18 cellular contexts compared by ENCODE assay signal in genomic region chr22:35422145-35422544, GRCh38. TPM values are rescaled to one million over a fixed set of nuclear protein-coding genes. Genes with fewer than 3 reads are reported as not detected.
DNase-seq lines count a peak whose midpoint lies in the region; ATAC-seq, FAIRE-seq and TF ChIP-seq lines count a peak whose summit lies in the region.
"Had no signal": no experiment of that assay in that cellular context is flagged by ENCODE, and none has a peak within 500 bp of the region (broad histone marks: within the 10 kb centered on the region; RNA-seq: fewer than 3 reads in every experiment).

No MANE protein-coding gene starts in this region.

- H3K27ac ChIP-seq in RWPE1, result peak overlapping the region; percentile 20
- H3K27ac ChIP-seq: A549, C4-2B had no signal

- peaks cover 12% of the 10 kb centered on the region for H3K4me1 ChIP-seq in iPS-15b (ENCODE audit: control insufficient read depth, insufficient read depth, low read length)

- H3K27me3 Mint-ChIP-seq in activated naive CD8-positive, alpha-beta T cell treated with anti-CD3 and anti-CD28 coated beads, Interleukin-2, amount 10 ng/mL, durations not matched to agents 7 days and 5 days, result no peaks in the 10 kb centered on the region
- H3K27me3 Mint-ChIP-seq in activated naive CD8-positive, alpha-beta T cell treated with anti-CD3 and anti-CD28 coated beads for 36 hours, result no peaks in the 10 kb centered on the region
- H3K27me3 Mint-ChIP-seq in natural killer cell (ENCODE audit: low read depth in 2 of 2), result no peaks in the 10 kb centered on the region
- H3K27me3 Mint-ChIP-seq: CD4-positive, alpha-beta T cell had no signal

- no peak for FAIRE-seq in GM12891 (lab: Jason Lieb, UNC)
- FAIRE-seq: A549, HepG2 had no signal

- no peak for TF ChIP-seq CTCF in RWPE1 (conservative IDR thresholded peaks at IDR 0.05; ENCODE audit: low read depth)
- no peak for TF ChIP-seq CTCF in natural killer cell (IDR thresholded peaks at IDR 0.05)

- intact Hi-C loops in natural killer cell (cut with micrococcal nuclease), result no loop called here

- CTCF ChIA-PET in RWPE1 (lab: Yijun Ruan, JAX), result no interaction called here

- TF ChIP-seq POLR2A in GM12891 (IDR thresholded peaks at IDR 0.05; ENCODE audit: low read depth, low read length), result no peak

- H3K36me3 Mint-ChIP-seq in activated naive CD8-positive, alpha-beta T cell treated with anti-CD3 and anti-CD28 coated beads, Interleukin-2, amount 10 ng/mL, durations not matched to agents 7 days and 5 days, result peaks cover 11% of the 10 kb centered on the region
- H3K36me3 Mint-ChIP-seq in activated naive CD8-positive, alpha-beta T cell treated with anti-CD3 and anti-CD28 coated beads for 36 hours, result peaks cover 16% of the 10 kb centered on the region
- H3K36me3 Mint-ChIP-seq in stimulated activated effector memory CD8-positive, alpha-beta T cell treated with anti-CD3 and anti-CD28 coated beads, Interleukin-12 subunit alpha, Interleukin-12 subunit beta, amount 100 ng/mL, for 72 hours, result peaks cover 96% of the 10 kb centered on the region
- peaks cover 7% of the 10 kb centered on the region for H3K36me3 Mint-ChIP-seq in natural killer cell

- H3K9me3 Mint-ChIP-seq in activated naive CD8-positive, alpha-beta T cell treated with anti-CD3 and anti-CD28 coated beads, Interleukin-2, amount 10 ng/mL, durations not matched to agents 7 days and 5 days, result no peaks in the 10 kb centered on the region
- H3K9me3 Mint-ChIP-seq in activated naive CD8-positive, alpha-beta T cell treated with anti-CD3 and anti-CD28 coated beads for 36 hours, result no peaks in the 10 kb centered on the region
- H3K9me3 Mint-ChIP-seq in stimulated activated effector memory CD8-positive, alpha-beta T cell treated with anti-CD3 and anti-CD28 coated beads, Interleukin-12 subunit alpha, Interleukin-12 subunit beta, amount 100 ng/mL, for 72 hours, result no peaks in the 10 kb centered on the region
- no peaks in the 10 kb centered on the region for H3K9me3 Mint-ChIP-seq in natural killer cell
- H3K9me3 Mint-ChIP-seq: CD4-positive, alpha-beta T cell had no signal

- POLR2A ChIA-PET in activated naive CD8-positive, alpha-beta T cell treated with anti-CD3 and anti-CD28 coated beads, Interleukin-2, amount 10 ng/mL, durations not matched to agents 7 days and 5 days (lab: Charles Lee), result no interaction called here
- POLR2A ChIA-PET in RWPE1 (lab: Yijun Ruan, JAX; ENCODE audit: low non-redundant PET), result no interaction called here

- no peak overlapping the region for H3K4me3 ChIP-seq in iPS-15b (ENCODE audit: low read depth, low read length)
- H3K4me3 ChIP-seq: A549 had no signal

- no peak for DNase-seq in activated naive CD8-positive, alpha-beta T cell treated with anti-CD3 and anti-CD28 coated beads, Interleukin-2, amount 10 ng/mL, durations not matched to agents 7 days and 5 days
- DNase-seq in activated naive CD8-positive, alpha-beta T cell treated with anti-CD3 and anti-CD28 coated beads for 36 hours, result no peak
- DNase-seq in RWPE1 (ENCODE audit: low spot score), result no peak
- DNase-seq in stimulated activated effector memory CD8-positive, alpha-beta T cell treated with anti-CD3 and anti-CD28 coated beads, Interleukin-12 subunit alpha, Interleukin-12 subunit beta, amount 100 ng/mL, for 72 hours (ENCODE audit: low spot score in 2 of 2), result no peak
- no peak for DNase-seq in natural killer cell
- DNase-seq in effector CD8-positive, alpha-beta T cell (lab: John Stamatoyannopoulos, UW), result no peak
- DNase-seq in GM12891 (ENCODE audit: insufficient read length, low spot score), result no peak
- DNase-seq: AML-193; CD4-positive, alpha-beta T cell; DMS153; DMS79 treated with DMSO at 0.1 percent for 48 hours; GF-D8; HCEC 1CT; KG1 had no signal

- H3K36me3 ChIP-seq in iPS-15b (ENCODE audit: control insufficient read depth, insufficient read depth, low read length), result peaks cover 82% of the 10 kb centered on the region

- no peaks in the 10 kb centered on the region for H3K9me3 ChIP-seq in iPS-15b (ENCODE audit: control insufficient read depth, insufficient read depth, low read length)
- H3K9me3 ChIP-seq: A549 had no signal

- H3K4me3 Mint-ChIP-seq in activated naive CD8-positive, alpha-beta T cell treated with anti-CD3 and anti-CD28 coated beads, Interleukin-2, amount 10 ng/mL, durations not matched to agents 7 days and 5 days, result no peak overlapping the region
- H3K4me3 Mint-ChIP-seq in activated naive CD8-positive, alpha-beta T cell treated with anti-CD3 and anti-CD28 coated beads for 36 hours, result no peak overlapping the region
- no peak overlapping the region for H3K4me3 Mint-ChIP-seq in stimulated activated effector memory CD8-positive, alpha-beta T cell treated with anti-CD3 and anti-CD28 coated beads, Interleukin-12 subunit alpha, Interleukin-12 subunit beta, amount 100 ng/mL, for 72 hours
- no peak overlapping the region for H3K4me3 Mint-ChIP-seq in natural killer cell
- H3K4me3 Mint-ChIP-seq: CD4-positive, alpha-beta T cell had no signal

- peaks cover 6% of the 10 kb centered on the region for H3K4me1 Mint-ChIP-seq in activated naive CD8-positive, alpha-beta T cell treated with anti-CD3 and anti-CD28 coated beads, Interleukin-2, amount 10 ng/mL, durations not matched to agents 7 days and 5 days
- peaks cover 2% of the 10 kb centered on the region for H3K4me1 Mint-ChIP-seq in activated naive CD8-positive, alpha-beta T cell treated with anti-CD3 and anti-CD28 coated beads for 36 hours
- H3K4me1 Mint-ChIP-seq in stimulated activated effector memory CD8-positive, alpha-beta T cell treated with anti-CD3 and anti-CD28 coated beads, Interleukin-12 subunit alpha, Interleukin-12 subunit beta, amount 100 ng/mL, for 72 hours, result peaks cover 22% of the 10 kb centered on the region
- peaks cover 0 to 5% of the 10 kb centered on the region in 2 donors for H3K4me1 Mint-ChIP-seq in natural killer cell

- H3K27ac Mint-ChIP-seq in activated naive CD8-positive, alpha-beta T cell treated with anti-CD3 and anti-CD28 coated beads, Interleukin-2, amount 10 ng/mL, durations not matched to agents 7 days and 5 days, result peak overlapping the region; percentile 69
- H3K27ac Mint-ChIP-seq in activated naive CD8-positive, alpha-beta T cell treated with anti-CD3 and anti-CD28 coated beads for 36 hours, result no peak overlapping the region
- H3K27ac Mint-ChIP-seq in stimulated activated effector memory CD8-positive, alpha-beta T cell treated with anti-CD3 and anti-CD28 coated beads, Interleukin-12 subunit alpha, Interleukin-12 subunit beta, amount 100 ng/mL, for 72 hours, result peak overlapping the region; percentile 51
- H3K27ac Mint-ChIP-seq in natural killer cell, result no peak overlapping the region
- H3K27ac Mint-ChIP-seq: CD4-positive, alpha-beta T cell had no signal

- no peaks in the 10 kb centered on the region for H3K27me3 ChIP-seq in iPS-15b (ENCODE audit: control insufficient read depth, insufficient read depth, low read length)

- H3K9ac ChIP-seq in iPS-15b (ENCODE audit: low read depth, low read length), result peak overlapping the region; percentile 29

- ATAC-seq in activated naive CD8-positive, alpha-beta T cell treated with anti-CD3 and anti-CD28 coated beads, Interleukin-2, amount 10 ng/mL, durations not matched to agents 7 days and 5 days (ENCODE audit: low read depth), result no peak
- ATAC-seq in stimulated activated effector memory CD8-positive, alpha-beta T cell treated with anti-CD3 and anti-CD28 coated beads, Interleukin-12 subunit alpha, Interleukin-12 subunit beta, amount 100 ng/mL, for 72 hours, result no peak
- no peak for ATAC-seq in natural killer cell
- ATAC-seq: A549, HepG2 had no signal

TF ChIP-seq in GM12891, 5 proteins besides CTCF, POLR2A, EP300 and RAD21:
- TF ChIP-seq SPI1 (IDR thresholded peaks at IDR 0.05; ENCODE audit: low read depth, low read length) (no peak), POLR2AphosphoS5 (IDR thresholded peaks at IDR 0.05; ENCODE audit: low read depth, low read length) (no peak), TAF1 (IDR thresholded peaks at IDR 0.05; ENCODE audit: low read depth, low read length) (no peak)

RNA-seq across cellular contexts. Expression of gene MCM5, which starts 22.2 kb away (rescaled TPM):
- 100 to 1,000 TPM; 194 to 221 TPM for total RNA-seq in activated naive CD8-positive, alpha-beta T cell treated with anti-CD3 and anti-CD28 coated beads, Interleukin-2, amount 10 ng/mL, durations not matched to agents 7 days and 5 days
- 100 to 1,000 TPM; 342 to 348 TPM for total RNA-seq in activated naive CD8-positive, alpha-beta T cell treated with anti-CD3 and anti-CD28 coated beads for 36 hours
- 10 to 100 TPM; 59.3 to 73.8 (median 61.5) TPM for total RNA-seq in natural killer cell
- 112 TPM for polyA plus RNA-seq in GM12891 (2012; ENCODE audit: low read depth, missing spikeins)

RNA-seq across cellular contexts. Expression of gene HMOX1, which starts 41.2 kb away (rescaled TPM):
- total RNA-seq in activated naive CD8-positive, alpha-beta T cell treated with anti-CD3 and anti-CD28 coated beads, Interleukin-2, amount 10 ng/mL, durations not matched to agents 7 days and 5 days, result 1 to 10 TPM; 5.2 to 7.3 TPM
- total RNA-seq in activated naive CD8-positive, alpha-beta T cell treated with anti-CD3 and anti-CD28 coated beads for 36 hours, result under 1 TPM; 0.26 to 0.39 TPM
- total RNA-seq in natural killer cell, result 10 to 100 TPM in 2 of 3 donors, 1 to 10 TPM in 1; 7.5 to 61.6 (median 15.9) TPM
- polyA plus RNA-seq in GM12891 (2012; ENCODE audit: low read depth, missing spikeins), result 16.0 TPM

Comparison
In these comparisons a context has a peak if more than half of its experiments do, and no peak if none do; other contexts are left out.
1. H3K27ac Mint-ChIP-seq: peak in activated naive CD8-positive, alpha-beta T cell treated with anti-CD3 and anti-CD28 coated beads, Interleukin-2, amount 10 ng/mL, durations not matched to agents 7 days and 5 days (single experiment) and stimulated activated effector memory CD8-positive, alpha-beta T cell treated with anti-CD3 and anti-CD28 coated beads, Interleukin-12 subunit alpha, Interleukin-12 subunit beta, amount 100 ng/mL, for 72 hours (single experiment); none in activated naive CD8-positive, alpha-beta T cell treated with anti-CD3 and anti-CD28 coated beads for 36 hours (single experiment) and natural killer cell (0 of 2).
2. RNA of gene HMOX1, which starts 41.2 kb away (total RNA-seq): 7.5 to 61.6 TPM in natural killer cell and 5.2 to 7.3 TPM in activated naive CD8-positive, alpha-beta T cell treated with anti-CD3 and anti-CD28 coated beads, Interleukin-2, amount 10 ng/mL, durations not matched to agents 7 days and 5 days; 0.26 to 0.39 TPM in activated naive CD8-positive, alpha-beta T cell treated with anti-CD3 and anti-CD28 coated beads for 36 hours; every median in the first group is over 4 times any median in the second.